Comparison of ENCODE assay signal across 8 cellular contexts in the genomic region with DNA sequence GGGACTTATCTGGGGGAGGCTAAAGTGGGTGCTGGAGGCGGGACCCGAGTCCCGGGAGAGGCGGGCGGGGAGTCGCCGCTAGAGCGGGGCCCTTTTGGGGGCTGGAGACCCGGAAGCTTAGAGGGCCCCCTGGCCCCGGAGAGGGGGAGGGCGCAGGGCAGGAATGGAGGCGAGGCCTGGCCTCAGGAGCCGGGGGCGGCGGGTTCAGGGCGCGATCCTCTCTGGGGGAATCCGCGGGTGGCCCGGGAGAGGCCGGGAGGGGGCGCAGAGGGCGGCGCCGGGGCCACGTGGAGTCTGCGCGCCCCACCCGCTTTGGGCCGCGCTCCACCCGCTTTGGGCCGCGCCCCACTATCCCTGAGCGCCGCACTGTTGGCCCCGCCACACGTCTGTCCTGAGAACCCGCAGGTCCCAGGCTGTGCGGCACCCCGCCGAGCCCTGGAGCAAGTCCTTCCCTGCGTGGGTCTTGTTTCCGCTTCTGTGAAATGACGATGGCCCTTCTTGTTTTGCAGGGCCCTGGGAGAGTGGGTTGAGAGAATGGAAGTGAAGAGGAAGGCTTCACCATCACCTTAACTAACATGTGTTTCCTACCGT.
A peak's percentile ranks its signal among the peaks of the same experiment; 100 is the strongest.
DNase-seq lines count a peak whose midpoint lies in the region; ATAC-seq and TF ChIP-seq lines count a peak whose summit lies in the region.

No MANE protein-coding gene starts in this region.

- intact Hi-C loops in natural killer cell (cut with micrococcal nuclease) = no loop called here

- peak; percentile 67 for ATAC-seq in HG03135 (IDR thresholded peaks at IDR 0.05; ENCODE audit: unreplicated experiment)
- ATAC-seq in natural killer cell = peak; percentile 62 to 75 (median 72)
- ATAC-seq in stimulated activated naive CD8-positive, alpha-beta T cell treated with anti-CD3 and anti-CD28 coated beads, Interleukin-15, Interleukin-2, amounts not matched to agents 100 U/mL and 50 U/mL, for 24 hours = peak; percentile 89

- peaks cover 6 to 12% of the 10 kb centered on the region in 2 donors for H3K4me1 Mint-ChIP-seq in natural killer cell

- DNase-seq in NCI-H510A treated with DMSO at 0.1 percent for 48 hours (lab: John Stamatoyannopoulos, UW) (peak; percentile 24), NCI-H510A (lab: John Stamatoyannopoulos, UW) (no peak), OCI-M1 (lab: John Stamatoyannopoulos, UW) (peak; percentile 75), activated T-cell treated with anti-CD3 and anti-CD28 coated beads for 48 hours (ENCODE audit: low read depth) (peak; percentile 75), fibroblast of gingiva (ENCODE audit: low read depth) (peak; percentile 73), natural killer cell (peak; percentile 19)
- peak; percentile 79 for DNase-seq in stimulated activated naive CD8-positive, alpha-beta T cell treated with anti-CD3 and anti-CD28 coated beads, Interleukin-15, Interleukin-2, amounts not matched to agents 100 U/mL and 50 U/mL, for 24 hours

- H3K4me3 Mint-ChIP-seq in natural killer cell = peak overlapping the region; percentile 92

- H3K27ac Mint-ChIP-seq in natural killer cell = peak overlapping the region in 1 of 2 donors; percentile 69

- no peaks in the 10 kb centered on the region for H3K27me3 Mint-ChIP-seq in natural killer cell (ENCODE audit: low read depth in 2 of 2)

- no peaks in the 10 kb centered on the region for H3K36me3 Mint-ChIP-seq in natural killer cell

- no peak for TF ChIP-seq CTCF in natural killer cell (IDR thresholded peaks at IDR 0.05)

- no peaks in the 10 kb centered on the region for H3K9me3 Mint-ChIP-seq in natural killer cell
